In the genomic region with DNA sequence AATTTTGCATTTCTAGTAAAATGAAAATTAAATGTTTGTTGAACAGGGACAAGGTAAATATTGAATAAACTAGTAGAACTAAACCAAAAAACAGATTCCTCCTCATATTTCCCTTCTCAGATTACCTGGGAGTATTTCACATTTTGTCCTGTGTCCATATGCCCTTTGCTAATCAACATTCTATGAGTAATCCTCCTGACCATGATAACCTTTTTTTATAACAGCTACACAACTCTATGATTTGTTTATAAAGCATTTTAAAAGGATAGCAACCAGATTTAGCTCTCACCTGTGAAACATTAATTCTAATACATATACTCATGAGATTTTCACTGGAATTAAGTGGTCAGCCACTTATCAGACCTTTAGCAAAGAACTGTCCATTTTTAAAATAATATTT, we compare ENCODE assay signal across 18 cellular contexts. TPM values are rescaled to one million over a fixed set of nuclear protein-coding genes. Genes with fewer than 3 reads are reported as not detected.
DNase-seq lines count a peak whose midpoint lies in the region; ATAC-seq, FAIRE-seq and TF ChIP-seq lines count a peak whose summit lies in the region.
"Had no signal": no experiment of that assay in that cellular context is flagged by ENCODE, and none has a peak within 500 bp of the region (broad histone marks: within the 10 kb centered on the region; RNA-seq: fewer than 3 reads in every experiment).

No MANE protein-coding gene starts in this region.

- H3K9me3 ChIP-seq in Karpas-422 (ENCODE audit: low read length) (no peaks in the 10 kb centered on the region), RWPE2 (ENCODE audit: severe bottlenecking) (no peaks in the 10 kb centered on the region), hepatocyte (ENCODE audit: low read depth) (no peaks in the 10 kb centered on the region), small intestine (ENCODE audit: control insufficient read depth, low read depth) (no peaks in the 10 kb centered on the region)
- H3K9me3 ChIP-seq: HAP-1 had no signal

- H3K27ac ChIP-seq in Karpas-422 (ENCODE audit: low read length) = no peak overlapping the region
- H3K27ac ChIP-seq in RWPE2 (ENCODE audit: poor library complexity, severe bottlenecking) = peak overlapping the region; percentile 95
- peak overlapping the region; percentile 63 for H3K27ac ChIP-seq in hepatocyte
- H3K27ac ChIP-seq in small intestine (ENCODE audit: low read depth in 1 of 2, low read length in 1 of 2) = no peak overlapping the region
- H3K27ac ChIP-seq: C4-2B, SK-N-MC had no signal

- H2AFZ ChIP-seq in Karpas-422 (ENCODE audit: low read length) (no peak overlapping the region), hepatocyte (no peak overlapping the region)

- no peak overlapping the region for H3K9ac ChIP-seq in Karpas-422 (ENCODE audit: low read length)

- peaks cover 26% of the 10 kb centered on the region for H3K4me1 ChIP-seq in Karpas-422 (ENCODE audit: low read length)
- H3K4me1 ChIP-seq in RWPE2 (ENCODE audit: insufficient read depth, poor library complexity, severe bottlenecking) = peaks cover 61% of the 10 kb centered on the region
- peaks cover 3% of the 10 kb centered on the region for H3K4me1 ChIP-seq in hepatocyte (ENCODE audit: insufficient read depth)
- H3K4me1 ChIP-seq in small intestine (ENCODE audit: control insufficient read depth in 2 of 2, insufficient read depth in 1 of 2, low read depth in 1 of 2, low read length in 1 of 2) = peaks cover 0 to 5% of the 10 kb centered on the region in 2 donors
- H3K4me1 ChIP-seq: HAP-1 had no signal

- H3K9me2 ChIP-seq in Karpas-422 (replicated peaks; ENCODE audit: insufficient read depth, low read length) = no peaks in the 10 kb centered on the region
- no peaks in the 10 kb centered on the region for H3K9me2 ChIP-seq in hepatocyte (replicated peaks; ENCODE audit: insufficient read depth)

- H3K27me3 ChIP-seq in Karpas-422 (ENCODE audit: low read length) (no peaks in the 10 kb centered on the region), RWPE2 (ENCODE audit: insufficient read depth, poor library complexity, severe bottlenecking) (no peaks in the 10 kb centered on the region), hepatocyte (no peaks in the 10 kb centered on the region), small intestine (ENCODE audit: control insufficient read depth in 2 of 2, insufficient read depth in 2 of 2, low read length in 2 of 2) (peaks cover 0 to 4% of the 10 kb centered on the region in 2 donors)

- H3K4me2 ChIP-seq in Karpas-422 (ENCODE audit: low read depth, low read length, poor library complexity, severe bottlenecking) = peak overlapping the region; percentile 39
- H3K4me2 ChIP-seq in hepatocyte = no peak overlapping the region

- no peak for DNase-seq in Karpas-422
- DNase-seq in RWPE2 (ENCODE audit: low spot score) = no peak
- DNase-seq in hepatocyte (ENCODE audit: low spot score) = no peak
- peak; percentile 73 for DNase-seq in small intestine
- no peak for DNase-seq in DMS153 (lab: John Stamatoyannopoulos, UW)
- DNase-seq in NCI-H128 (lab: John Stamatoyannopoulos, UW; ENCODE audit: unreplicated experiment) = no peak
- DNase-seq in DMS79 (lab: John Stamatoyannopoulos, UW) = no peak
- DNase-seq: AML-193, GF-D8, NCI-H1417 treated with DMSO at 0.1 percent for 48 hours, NCI-H1930, NCI-H526 treated with DMSO at 0.1 percent for 48 hours, SHP77 had no signal

- H3K79me2 ChIP-seq in Karpas-422 (ENCODE audit: low read length) (no peaks in the 10 kb centered on the region), hepatocyte (no peaks in the 10 kb centered on the region)

- H3K4me3 ChIP-seq in Karpas-422 (ENCODE audit: low read length) (no peak overlapping the region), RWPE2 (ENCODE audit: severe bottlenecking) (no peak overlapping the region), hepatocyte (no peak overlapping the region), small intestine (ENCODE audit: low read depth in 1 of 2, low read length in 2 of 2) (no peak overlapping the region)
- H3K4me3 ChIP-seq: HAP-1, K562, SK-N-MC had no signal

- FAIRE-seq in small intestine (lab: Jason Lieb, UNC) = no peak
- FAIRE-seq: K562 had no signal

- TF ChIP-seq CTCF in RWPE2 (IDR thresholded peaks at IDR 0.05; ENCODE audit: poor library complexity, severe bottlenecking) = no peak
- TF ChIP-seq CTCF in hepatocyte (IDR thresholded peaks at IDR 0.05; ENCODE audit: poor library complexity) = no peak

- no peaks in the 10 kb centered on the region for H4K20me1 ChIP-seq in Karpas-422 (ENCODE audit: insufficient read depth, low read depth, low read length)
- H4K20me1 ChIP-seq in hepatocyte (ENCODE audit: insufficient read depth, poor library complexity, severe bottlenecking) = no peaks in the 10 kb centered on the region

- no peak for ATAC-seq in RWPE2 (ENCODE audit: low read depth)
- ATAC-seq in HG03469 (IDR thresholded peaks at IDR 0.05; ENCODE audit: unreplicated experiment) = no peak
- ATAC-seq: K562 had no signal

- H3K36me3 ChIP-seq in Karpas-422 (ENCODE audit: insufficient read depth, low read length) (no peaks in the 10 kb centered on the region), RWPE2 (ENCODE audit: low read depth) (no peaks in the 10 kb centered on the region), hepatocyte (replicated peaks; ENCODE audit: insufficient read depth, low read depth) (no peaks in the 10 kb centered on the region), small intestine (ENCODE audit: control insufficient read depth in 2 of 2, insufficient read depth in 2 of 2, low read length in 2 of 2) (no peaks in the 10 kb centered on the region)
- H3K36me3 ChIP-seq: HAP-1 had no signal

RNA-seq across cellular contexts. Expression of gene DSG2, which starts 7.1 kb away (rescaled TPM):
- not detected in 2 replicates for total RNA-seq in Karpas-422 (2014; rRNA removed; shearing (Covaris generic); ENCODE audit: low replicate concordance)
- 98.1 and 105 TPM in 2 replicates for total RNA-seq in hepatocyte
- polyA plus RNA-seq in hepatocyte = 67.7 and 68.1 TPM in 2 replicates
- 10 to 100 TPM; 28.6 to 66.9 (median 28.9) TPM for polyA plus RNA-seq in small intestine

RNA-seq across cellular contexts. Expression of gene DSG3, which starts 43.3 kb away (rescaled TPM):
- not detected in 2 replicates for total RNA-seq in Karpas-422 (2014; rRNA removed; shearing (Covaris generic); ENCODE audit: low replicate concordance)
- total RNA-seq in hepatocyte = 0.36 and 0.43 TPM in 2 replicates
- 0.72 TPM in 1 of 2 replicates, not detected in the other for polyA plus RNA-seq in hepatocyte
- 1 to 10 TPM in 1 of 3 donors, under 1 TPM in 2; 0.27 to 2.5 (median 0.67) TPM for polyA plus RNA-seq in small intestine

Comparison
In these comparisons a context has a peak if more than half of its experiments do, and no peak if none do; other contexts are left out.
1. H3K27ac ChIP-seq: peak in RWPE2 (single experiment) and hepatocyte (single experiment); none in Karpas-422 (single experiment) and small intestine (0 of 2).
2. RNA of gene DSG2, which starts 7.1 kb away (total RNA-seq): 98.1 to 105 TPM in hepatocyte; not detected in Karpas-422; every median in the first group is over 10 times any median in the second.